8 cellular contexts compared by ENCODE assay signal in the genomic region with DNA sequence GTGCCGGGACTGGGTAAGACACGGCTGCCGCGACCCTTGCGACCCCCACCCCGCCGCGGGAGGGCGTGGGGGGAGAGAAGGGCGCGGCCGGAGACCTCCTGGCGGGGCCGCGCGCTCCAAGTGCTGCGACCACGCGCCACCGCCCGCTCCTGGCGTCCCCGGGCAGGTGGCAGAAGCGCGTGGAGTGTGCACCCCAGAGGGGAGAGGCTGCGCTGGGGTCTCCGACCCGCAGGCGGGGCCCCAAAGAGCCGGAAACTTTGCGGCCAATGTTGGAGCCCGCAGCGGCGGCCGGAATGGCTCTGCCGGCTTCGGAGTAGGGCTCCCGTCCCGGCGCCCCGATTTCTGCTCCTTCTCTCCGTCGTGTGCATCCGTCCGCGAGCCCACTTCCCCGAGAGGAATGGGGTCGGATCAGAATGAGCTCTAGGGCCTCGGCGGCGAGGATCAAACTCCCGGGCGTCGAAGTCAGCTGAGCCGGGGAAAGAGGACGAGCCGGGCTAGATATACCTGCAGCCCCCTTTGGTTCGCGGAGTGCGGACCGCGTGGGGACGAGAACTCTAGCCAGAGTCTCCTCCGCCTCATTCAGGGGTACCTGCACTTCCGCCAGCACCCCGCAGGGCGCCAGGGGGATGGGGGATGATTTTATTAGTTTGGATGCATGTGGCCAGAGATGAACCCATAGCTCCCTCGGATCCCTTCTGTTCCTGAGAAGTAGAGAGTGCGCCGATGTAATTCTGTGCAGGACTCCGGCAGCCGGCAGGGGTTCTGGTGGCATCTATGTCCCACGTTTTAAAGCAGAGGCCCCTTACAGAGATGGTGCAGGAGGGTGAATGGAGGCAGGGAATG. TPM values are rescaled to one million over a fixed set of nuclear protein-coding genes. Genes with fewer than 3 reads are reported as not detected.
A peak's percentile ranks its signal among the peaks of the same experiment; 100 is the strongest.
DNase-seq lines count a peak whose midpoint lies in the region; ATAC-seq and TF ChIP-seq lines count a peak whose summit lies in the region.

No MANE protein-coding gene starts in this region.

- WGBS in mesenchymal stem cell: 2% methylated on average over 63 of the region's 73 CpGs

- no peak for TF ChIP-seq POLR2A in uterus (IDR thresholded peaks at IDR 0.05)

- H2BK12ac ChIP-seq in mesenchymal stem cell (ENCODE audit: low read length in 2 of 2): no peak overlapping the region

- H3K27ac ChIP-seq in C4-2B (peak overlapping the region; percentile 23; the same call in 1 of the 2 replicates), mesenchymal stem cell (ENCODE audit: low read length, poor library complexity, severe bottlenecking) (no peak overlapping the region), uterus (peak overlapping the region; percentile 65 to 72)

- H3K4me2 ChIP-seq in mesenchymal stem cell (ENCODE audit: low read length, poor library complexity, severe bottlenecking): peak overlapping the region; percentile 60

- intact Hi-C loops in uterus (cut with DNase I; ENCODE audit: low total_unique reads): loop anchor here (10.0 kb wide), 2 partner anchors 55 to 285 kb away; no protein-coding TSS in a partner anchor

- peaks cover 45 to 83% of the 10 kb centered on the region in 2 experiments for H3K27me3 ChIP-seq in mesenchymal stem cell (ENCODE audit: control insufficient read depth in 1 of 2, insufficient read depth in 1 of 2, low read length in 2 of 2)
- no peaks in the 10 kb centered on the region for H3K27me3 ChIP-seq in uterus

- no peak overlapping the region for H3K14ac ChIP-seq in mesenchymal stem cell (ENCODE audit: low read length in 2 of 2)

- DNase-seq in HuH-7.5 (ENCODE audit: low spot score) (peak; percentile 34), astrocyte of the cerebellum (ENCODE audit: low read depth) (no peak), mesenchymal stem cell (no peak), uterus (peak in 1 of 2 donors; percentile 32), Ammon's horn (ENCODE audit: low spot score) (no peak), COLO829 (ENCODE audit: low spot score) (no peak)

- ATAC-seq in HG02981 (IDR thresholded peaks at IDR 0.05; ENCODE audit: unreplicated experiment): no peak

- H2BK5ac ChIP-seq in mesenchymal stem cell (ENCODE audit: low read depth, low read length, poor library complexity, severe bottlenecking): no peak overlapping the region

- no peak overlapping the region for H3K18ac ChIP-seq in mesenchymal stem cell (ENCODE audit: low read depth in 1 of 2, low read length in 2 of 2)

- H3K9me3 ChIP-seq in mesenchymal stem cell (ENCODE audit: control insufficient read depth, low read length): no peaks in the 10 kb centered on the region
- H3K9me3 ChIP-seq in uterus: no peaks in the 10 kb centered on the region

- H3K4ac ChIP-seq in mesenchymal stem cell (ENCODE audit: low read depth in 1 of 2, low read length in 2 of 2): no peak overlapping the region

- H2BK15ac ChIP-seq in mesenchymal stem cell (ENCODE audit: low read depth, poor library complexity, severe bottlenecking): no peak overlapping the region

- peak overlapping the region in 1 of 2 experiments; percentile 26 for H3K23ac ChIP-seq in mesenchymal stem cell (ENCODE audit: low read length in 2 of 2)

- peak overlapping the region; percentile 22 for H3K4me3 ChIP-seq in astrocyte of the cerebellum (ENCODE audit: low read depth, low read length)
- H3K4me3 ChIP-seq in mesenchymal stem cell (ENCODE audit: insufficient read depth in 1 of 2, low read depth in 1 of 2, low read length in 2 of 2): peak overlapping the region; percentile 37 to 60
- H3K4me3 ChIP-seq in uterus: peak overlapping the region; percentile 29 to 55

- H3K4me1 ChIP-seq in mesenchymal stem cell (ENCODE audit: control insufficient read depth, insufficient read depth, low read depth, low read length): peaks cover 20% of the 10 kb centered on the region
- peaks cover 4 to 5% of the 10 kb centered on the region in 2 donors for H3K4me1 ChIP-seq in uterus

- no peak overlapping the region for H4K8ac ChIP-seq in mesenchymal stem cell (ENCODE audit: low read length)

- no peak overlapping the region for H2BK120ac ChIP-seq in mesenchymal stem cell (ENCODE audit: low read depth, low read length)

- H4K91ac ChIP-seq in mesenchymal stem cell (ENCODE audit: low read length): no peak overlapping the region

- H3K79me1 ChIP-seq in mesenchymal stem cell (replicated peaks; ENCODE audit: low read length, poor library complexity, severe bottlenecking): no peaks in the 10 kb centered on the region

- TF ChIP-seq CTCF in C4-2B (conservative IDR thresholded peaks at IDR 0.05): no peak
- TF ChIP-seq CTCF in astrocyte of the cerebellum (IDR thresholded peaks at IDR 0.05; ENCODE audit: low read depth, low read length, missing control alignments): no peak
- TF ChIP-seq CTCF in uterus (IDR thresholded peaks at IDR 0.05): no peak

- in situ Hi-C loops in astrocyte of the cerebellum (cut with HindIII; ENCODE audit: low sequenced_read_pairs): no loop called here

- H3K9ac ChIP-seq in mesenchymal stem cell (ENCODE audit: low read length): no peak overlapping the region

- no peaks in the 10 kb centered on the region for H3K36me3 ChIP-seq in mesenchymal stem cell (ENCODE audit: control insufficient read depth in 1 of 2, insufficient read depth in 2 of 2, low read depth in 1 of 2, low read length in 2 of 2)
- H3K36me3 ChIP-seq in uterus: no peaks in the 10 kb centered on the region

- H2AFZ ChIP-seq in mesenchymal stem cell (ENCODE audit: low read depth, low read length): peak overlapping the region; percentile 31

- H2AK5ac ChIP-seq in mesenchymal stem cell (ENCODE audit: low read length, severe bottlenecking): no peak overlapping the region

RNA-seq across cellular contexts. Expression of gene STUM, which starts 0.8 kb away (rescaled TPM):
- polyA plus RNA-seq in mesenchymal stem cell (2013, experiment 1 of 2): not detected
- polyA plus RNA-seq in mesenchymal stem cell (2013, experiment 2 of 2): not detected
- total RNA-seq in uterus: 1 to 10 TPM in 3 of 4 donors, under 1 TPM in 1; 0.88 to 9.1 (median 2.2) TPM
